Comparison of ENCODE assay signal across 1 cellular context in the genomic region with DNA sequence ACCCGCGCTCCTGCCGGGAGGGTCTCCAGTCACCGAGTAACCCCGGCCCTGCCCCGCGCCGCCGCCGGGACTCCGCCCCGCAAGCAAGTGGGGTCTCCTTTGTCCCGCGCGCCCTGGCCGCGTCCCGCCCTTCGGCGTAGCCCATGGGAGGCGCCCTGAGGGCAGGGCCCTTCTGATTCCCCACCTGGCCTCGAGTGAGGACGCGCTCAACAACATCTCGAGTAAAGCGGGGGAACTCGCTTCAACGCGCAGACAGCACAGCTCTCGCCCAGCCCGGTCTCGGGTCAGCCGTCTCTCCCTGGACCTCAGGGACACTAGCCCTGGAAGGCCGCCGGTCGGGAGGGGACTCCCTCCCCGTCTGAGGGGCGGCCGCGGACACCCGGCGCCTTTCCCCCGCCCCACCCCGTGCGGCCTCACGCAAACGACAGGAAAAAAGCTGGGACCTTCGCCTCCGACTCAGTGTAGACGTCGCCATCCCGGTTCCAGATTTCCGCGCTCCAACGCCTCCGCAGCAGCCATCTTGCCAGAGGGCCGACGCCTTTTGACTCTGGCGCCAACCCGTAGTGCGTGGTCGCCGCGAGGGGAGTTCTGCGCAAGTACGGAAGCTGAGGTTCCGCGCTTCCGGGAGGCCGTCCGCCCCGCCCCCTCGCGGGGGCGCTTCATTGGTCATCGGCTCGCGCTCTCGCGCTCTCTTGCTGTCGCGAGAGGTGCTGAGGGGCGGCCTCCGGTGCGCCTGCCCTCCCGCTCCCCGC.
TF ChIP-seq lines count a peak whose summit lies in the region.

No MANE protein-coding gene starts in this region.

TF ChIP-seq in HepG2, 621 proteins besides CTCF, POLR2A, EP300 and RAD21 (continued from another document and continues in another):
- TF ChIP-seq, protein P1, sequence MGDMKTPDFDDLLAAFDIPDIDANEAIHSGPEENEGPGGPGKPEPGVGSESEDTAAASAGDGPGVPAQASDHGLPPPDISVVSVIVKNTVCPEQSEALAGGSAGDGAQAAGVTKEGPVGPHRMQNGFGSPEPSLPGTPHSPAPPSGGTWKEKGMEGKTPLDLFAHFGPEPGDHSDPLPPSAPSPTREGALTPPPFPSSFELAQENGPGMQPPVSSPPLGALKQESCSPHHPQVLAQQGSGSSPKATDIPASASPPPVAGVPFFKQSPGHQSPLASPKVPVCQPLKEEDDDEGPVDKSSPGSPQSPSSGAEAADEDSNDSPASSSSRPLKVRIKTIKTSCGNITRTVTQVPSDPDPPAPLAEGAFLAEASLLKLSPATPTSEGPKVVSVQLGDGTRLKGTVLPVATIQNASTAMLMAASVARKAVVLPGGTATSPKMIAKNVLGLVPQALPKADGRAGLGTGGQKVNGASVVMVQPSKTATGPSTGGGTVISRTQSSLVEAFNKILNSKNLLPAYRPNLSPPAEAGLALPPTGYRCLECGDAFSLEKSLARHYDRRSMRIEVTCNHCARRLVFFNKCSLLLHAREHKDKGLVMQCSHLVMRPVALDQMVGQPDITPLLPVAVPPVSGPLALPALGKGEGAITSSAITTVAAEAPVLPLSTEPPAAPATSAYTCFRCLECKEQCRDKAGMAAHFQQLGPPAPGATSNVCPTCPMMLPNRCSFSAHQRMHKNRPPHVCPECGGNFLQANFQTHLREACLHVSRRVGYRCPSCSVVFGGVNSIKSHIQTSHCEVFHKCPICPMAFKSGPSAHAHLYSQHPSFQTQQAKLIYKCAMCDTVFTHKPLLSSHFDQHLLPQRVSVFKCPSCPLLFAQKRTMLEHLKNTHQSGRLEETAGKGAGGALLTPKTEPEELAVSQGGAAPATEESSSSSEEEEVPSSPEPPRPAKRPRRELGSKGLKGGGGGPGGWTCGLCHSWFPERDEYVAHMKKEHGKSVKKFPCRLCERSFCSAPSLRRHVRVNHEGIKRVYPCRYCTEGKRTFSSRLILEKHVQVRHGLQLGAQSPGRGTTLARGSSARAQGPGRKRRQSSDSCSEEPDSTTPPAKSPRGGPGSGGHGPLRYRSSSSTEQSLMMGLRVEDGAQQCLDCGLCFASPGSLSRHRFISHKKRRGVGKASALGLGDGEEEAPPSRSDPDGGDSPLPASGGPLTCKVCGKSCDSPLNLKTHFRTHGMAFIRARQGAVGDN (CRISPR knock-in tag; IDR thresholded peaks at IDR 0.05), result peak; percentile 96
- TF ChIP-seq KDM3A (CRISPR knock-in tag; IDR thresholded peaks at IDR 0.05; ENCODE audit: low read depth), result peak; percentile 86
- TF ChIP-seq GABPA (IDR thresholded peaks at IDR 0.05; ENCODE audit: low read depth, low read length), result peak; percentile 89
- TF ChIP-seq GABPA (CRISPR knock-in tag; IDR thresholded peaks at IDR 0.05; ENCODE audit: low read depth), result peak; percentile 95
- TF ChIP-seq ZNF747 (CRISPR knock-in tag; IDR thresholded peaks at IDR 0.05; ENCODE audit: borderline replicate concordance), result peak; percentile 96; the same call in 1 of the 2 replicates
- TF ChIP-seq MTF2 (CRISPR knock-in tag; IDR thresholded peaks at IDR 0.05; ENCODE audit: borderline replicate concordance), result no peak
- TF ChIP-seq ZNF589 (CRISPR knock-in tag; conservative IDR thresholded peaks at IDR 0.05), result peak; percentile 98
- no peak for TF ChIP-seq EHMT2 (IDR thresholded peaks at IDR 0.05; ENCODE audit: borderline replicate concordance, low read depth, low read length)
- TF ChIP-seq, protein P2, sequence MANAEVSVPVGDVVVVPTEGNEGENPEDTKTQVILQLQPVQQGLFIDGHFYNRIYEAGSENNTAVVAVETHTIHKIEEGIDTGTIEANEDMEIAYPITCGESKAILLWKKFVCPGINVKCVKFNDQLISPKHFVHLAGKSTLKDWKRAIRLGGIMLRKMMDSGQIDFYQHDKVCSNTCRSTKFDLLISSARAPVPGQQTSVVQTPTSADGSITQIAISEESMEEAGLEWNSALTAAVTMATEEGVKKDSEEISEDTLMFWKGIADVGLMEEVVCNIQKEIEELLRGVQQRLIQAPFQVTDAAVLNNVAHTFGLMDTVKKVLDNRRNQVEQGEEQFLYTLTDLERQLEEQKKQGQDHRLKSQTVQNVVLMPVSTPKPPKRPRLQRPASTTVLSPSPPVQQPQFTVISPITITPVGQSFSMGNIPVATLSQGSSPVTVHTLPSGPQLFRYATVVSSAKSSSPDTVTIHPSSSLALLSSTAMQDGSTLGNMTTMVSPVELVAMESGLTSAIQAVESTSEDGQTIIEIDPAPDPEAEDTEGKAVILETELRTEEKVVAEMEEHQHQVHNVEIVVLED (CRISPR knock-in tag; IDR thresholded peaks at IDR 0.05; ENCODE audit: borderline replicate concordance), result peak; percentile 92
- no peak for TF ChIP-seq RAD51 (IDR thresholded peaks at IDR 0.05; ENCODE audit: borderline replicate concordance)
- TF ChIP-seq MEF2D (CRISPR knock-in tag; IDR thresholded peaks at IDR 0.05), result peak; percentile 93
- TF ChIP-seq, protein P3, sequence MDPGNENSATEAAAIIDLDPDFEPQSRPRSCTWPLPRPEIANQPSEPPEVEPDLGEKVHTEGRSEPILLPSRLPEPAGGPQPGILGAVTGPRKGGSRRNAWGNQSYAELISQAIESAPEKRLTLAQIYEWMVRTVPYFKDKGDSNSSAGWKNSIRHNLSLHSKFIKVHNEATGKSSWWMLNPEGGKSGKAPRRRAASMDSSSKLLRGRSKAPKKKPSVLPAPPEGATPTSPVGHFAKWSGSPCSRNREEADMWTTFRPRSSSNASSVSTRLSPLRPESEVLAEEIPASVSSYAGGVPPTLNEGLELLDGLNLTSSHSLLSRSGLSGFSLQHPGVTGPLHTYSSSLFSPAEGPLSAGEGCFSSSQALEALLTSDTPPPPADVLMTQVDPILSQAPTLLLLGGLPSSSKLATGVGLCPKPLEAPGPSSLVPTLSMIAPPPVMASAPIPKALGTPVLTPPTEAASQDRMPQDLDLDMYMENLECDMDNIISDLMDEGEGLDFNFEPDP (CRISPR knock-in tag; conservative IDR thresholded peaks at IDR 0.05), result no peak
- TF ChIP-seq, protein P4, sequence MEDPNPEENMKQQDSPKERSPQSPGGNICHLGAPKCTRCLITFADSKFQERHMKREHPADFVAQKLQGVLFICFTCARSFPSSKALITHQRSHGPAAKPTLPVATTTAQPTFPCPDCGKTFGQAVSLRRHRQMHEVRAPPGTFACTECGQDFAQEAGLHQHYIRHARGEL (CRISPR knock-in tag; IDR thresholded peaks at IDR 0.05), result peak; percentile 42; the same call in 1 of the 2 replicates
- peak; percentile 89; the same call in 1 of the 2 replicates for TF ChIP-seq CBFB (CRISPR knock-in tag; IDR thresholded peaks at IDR 0.05)
- no peak for TF ChIP-seq SYNCRIP (IDR thresholded peaks at IDR 0.05; ENCODE audit: insufficient read depth, low read depth, low read length)
- TF ChIP-seq, protein P5, sequence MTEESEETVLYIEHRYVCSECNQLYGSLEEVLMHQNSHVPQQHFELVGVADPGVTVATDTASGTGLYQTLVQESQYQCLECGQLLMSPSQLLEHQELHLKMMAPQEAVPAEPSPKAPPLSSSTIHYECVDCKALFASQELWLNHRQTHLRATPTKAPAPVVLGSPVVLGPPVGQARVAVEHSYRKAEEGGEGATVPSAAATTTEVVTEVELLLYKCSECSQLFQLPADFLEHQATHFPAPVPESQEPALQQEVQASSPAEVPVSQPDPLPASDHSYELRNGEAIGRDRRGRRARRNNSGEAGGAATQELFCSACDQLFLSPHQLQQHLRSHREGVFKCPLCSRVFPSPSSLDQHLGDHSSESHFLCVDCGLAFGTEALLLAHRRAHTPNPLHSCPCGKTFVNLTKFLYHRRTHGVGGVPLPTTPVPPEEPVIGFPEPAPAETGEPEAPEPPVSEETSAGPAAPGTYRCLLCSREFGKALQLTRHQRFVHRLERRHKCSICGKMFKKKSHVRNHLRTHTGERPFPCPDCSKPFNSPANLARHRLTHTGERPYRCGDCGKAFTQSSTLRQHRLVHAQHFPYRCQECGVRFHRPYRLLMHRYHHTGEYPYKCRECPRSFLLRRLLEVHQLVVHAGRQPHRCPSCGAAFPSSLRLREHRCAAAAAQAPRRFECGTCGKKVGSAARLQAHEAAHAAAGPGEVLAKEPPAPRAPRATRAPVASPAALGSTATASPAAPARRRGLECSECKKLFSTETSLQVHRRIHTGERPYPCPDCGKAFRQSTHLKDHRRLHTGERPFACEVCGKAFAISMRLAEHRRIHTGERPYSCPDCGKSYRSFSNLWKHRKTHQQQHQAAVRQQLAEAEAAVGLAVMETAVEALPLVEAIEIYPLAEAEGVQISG (CRISPR knock-in tag; IDR thresholded peaks at IDR 0.05), result peak; percentile 98
- TF ChIP-seq, protein P6, sequence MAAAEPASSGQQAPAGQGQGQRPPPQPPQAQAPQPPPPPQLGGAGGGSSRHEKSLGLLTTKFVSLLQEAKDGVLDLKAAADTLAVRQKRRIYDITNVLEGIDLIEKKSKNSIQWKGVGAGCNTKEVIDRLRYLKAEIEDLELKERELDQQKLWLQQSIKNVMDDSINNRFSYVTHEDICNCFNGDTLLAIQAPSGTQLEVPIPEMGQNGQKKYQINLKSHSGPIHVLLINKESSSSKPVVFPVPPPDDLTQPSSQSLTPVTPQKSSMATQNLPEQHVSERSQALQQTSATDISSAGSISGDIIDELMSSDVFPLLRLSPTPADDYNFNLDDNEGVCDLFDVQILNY (CRISPR knock-in tag; conservative IDR thresholded peaks at IDR 0.05), result peak; percentile 95
- TF ChIP-seq, protein P7, sequence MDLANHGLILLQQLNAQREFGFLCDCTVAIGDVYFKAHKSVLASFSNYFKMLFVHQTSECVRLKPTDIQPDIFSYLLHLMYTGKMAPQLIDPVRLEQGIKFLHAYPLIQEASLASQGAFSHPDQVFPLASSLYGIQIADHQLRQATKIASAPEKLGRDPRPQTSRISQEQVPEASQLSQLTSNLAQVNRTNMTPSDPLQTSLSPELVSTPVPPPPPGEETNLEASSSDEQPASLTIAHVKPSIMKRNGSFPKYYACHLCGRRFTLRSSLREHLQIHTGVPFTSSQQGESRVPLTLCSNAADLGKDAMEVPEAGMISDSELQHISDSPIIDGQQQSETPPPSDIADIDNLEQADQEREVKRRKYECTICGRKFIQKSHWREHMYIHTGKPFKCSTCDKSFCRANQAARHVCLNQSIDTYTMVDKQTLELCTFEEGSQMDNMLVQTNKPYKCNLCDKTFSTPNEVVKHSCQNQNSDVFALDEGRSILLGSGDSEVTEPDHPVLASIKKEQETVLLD (CRISPR knock-in tag; IDR thresholded peaks at IDR 0.05; ENCODE audit: low read depth), result peak; percentile 94
- TF ChIP-seq PAX8 (CRISPR knock-in tag; IDR thresholded peaks at IDR 0.05; ENCODE audit: borderline replicate concordance), result no peak; the same call in 1 of the 2 replicates
- TF ChIP-seq JDP2 (CRISPR knock-in tag; IDR thresholded peaks at IDR 0.05; ENCODE audit: borderline replicate concordance), result no peak
- peak; percentile 98 for TF ChIP-seq ZNF788 (CRISPR knock-in tag; IDR thresholded peaks at IDR 0.05; ENCODE audit: borderline replicate concordance)
- TF ChIP-seq ZNF143 (CRISPR knock-in tag; IDR thresholded peaks at IDR 0.05), result peak; percentile 64
- peak; percentile 90; the same call in 1 of the 2 replicates for TF ChIP-seq ZNF598 (CRISPR knock-in tag; IDR thresholded peaks at IDR 0.05; ENCODE audit: borderline replicate concordance)
- no peak for TF ChIP-seq MTA3 (CRISPR knock-in tag; IDR thresholded peaks at IDR 0.05)
- peak; percentile 76 for TF ChIP-seq ZNF20 (CRISPR knock-in tag; IDR thresholded peaks at IDR 0.05)
- TF ChIP-seq ZNF510 (CRISPR knock-in tag; IDR thresholded peaks at IDR 0.05; ENCODE audit: low read depth), result peak; percentile 90; the same call in 1 of the 2 replicates
- peak; percentile 41; the same call in 1 of the 2 replicates for TF ChIP-seq ZNF652 (CRISPR knock-in tag; IDR thresholded peaks at IDR 0.05; ENCODE audit: borderline replicate concordance, low read depth)
- peak; percentile 93 for TF ChIP-seq POLR2AphosphoS5 (IDR thresholded peaks at IDR 0.05; ENCODE audit: low read depth, low read length)
- TF ChIP-seq ZNF780A (CRISPR knock-in tag; IDR thresholded peaks at IDR 0.05), result peak; percentile 89
- TF ChIP-seq CEBPG (CRISPR knock-in tag; IDR thresholded peaks at IDR 0.05), result peak; percentile 54
- TF ChIP-seq XBP1 (CRISPR knock-in tag; IDR thresholded peaks at IDR 0.05), result 0 out of 2 replicates have a peak, but pooled peaks have one; percentile 51
- TF ChIP-seq, protein P8, sequence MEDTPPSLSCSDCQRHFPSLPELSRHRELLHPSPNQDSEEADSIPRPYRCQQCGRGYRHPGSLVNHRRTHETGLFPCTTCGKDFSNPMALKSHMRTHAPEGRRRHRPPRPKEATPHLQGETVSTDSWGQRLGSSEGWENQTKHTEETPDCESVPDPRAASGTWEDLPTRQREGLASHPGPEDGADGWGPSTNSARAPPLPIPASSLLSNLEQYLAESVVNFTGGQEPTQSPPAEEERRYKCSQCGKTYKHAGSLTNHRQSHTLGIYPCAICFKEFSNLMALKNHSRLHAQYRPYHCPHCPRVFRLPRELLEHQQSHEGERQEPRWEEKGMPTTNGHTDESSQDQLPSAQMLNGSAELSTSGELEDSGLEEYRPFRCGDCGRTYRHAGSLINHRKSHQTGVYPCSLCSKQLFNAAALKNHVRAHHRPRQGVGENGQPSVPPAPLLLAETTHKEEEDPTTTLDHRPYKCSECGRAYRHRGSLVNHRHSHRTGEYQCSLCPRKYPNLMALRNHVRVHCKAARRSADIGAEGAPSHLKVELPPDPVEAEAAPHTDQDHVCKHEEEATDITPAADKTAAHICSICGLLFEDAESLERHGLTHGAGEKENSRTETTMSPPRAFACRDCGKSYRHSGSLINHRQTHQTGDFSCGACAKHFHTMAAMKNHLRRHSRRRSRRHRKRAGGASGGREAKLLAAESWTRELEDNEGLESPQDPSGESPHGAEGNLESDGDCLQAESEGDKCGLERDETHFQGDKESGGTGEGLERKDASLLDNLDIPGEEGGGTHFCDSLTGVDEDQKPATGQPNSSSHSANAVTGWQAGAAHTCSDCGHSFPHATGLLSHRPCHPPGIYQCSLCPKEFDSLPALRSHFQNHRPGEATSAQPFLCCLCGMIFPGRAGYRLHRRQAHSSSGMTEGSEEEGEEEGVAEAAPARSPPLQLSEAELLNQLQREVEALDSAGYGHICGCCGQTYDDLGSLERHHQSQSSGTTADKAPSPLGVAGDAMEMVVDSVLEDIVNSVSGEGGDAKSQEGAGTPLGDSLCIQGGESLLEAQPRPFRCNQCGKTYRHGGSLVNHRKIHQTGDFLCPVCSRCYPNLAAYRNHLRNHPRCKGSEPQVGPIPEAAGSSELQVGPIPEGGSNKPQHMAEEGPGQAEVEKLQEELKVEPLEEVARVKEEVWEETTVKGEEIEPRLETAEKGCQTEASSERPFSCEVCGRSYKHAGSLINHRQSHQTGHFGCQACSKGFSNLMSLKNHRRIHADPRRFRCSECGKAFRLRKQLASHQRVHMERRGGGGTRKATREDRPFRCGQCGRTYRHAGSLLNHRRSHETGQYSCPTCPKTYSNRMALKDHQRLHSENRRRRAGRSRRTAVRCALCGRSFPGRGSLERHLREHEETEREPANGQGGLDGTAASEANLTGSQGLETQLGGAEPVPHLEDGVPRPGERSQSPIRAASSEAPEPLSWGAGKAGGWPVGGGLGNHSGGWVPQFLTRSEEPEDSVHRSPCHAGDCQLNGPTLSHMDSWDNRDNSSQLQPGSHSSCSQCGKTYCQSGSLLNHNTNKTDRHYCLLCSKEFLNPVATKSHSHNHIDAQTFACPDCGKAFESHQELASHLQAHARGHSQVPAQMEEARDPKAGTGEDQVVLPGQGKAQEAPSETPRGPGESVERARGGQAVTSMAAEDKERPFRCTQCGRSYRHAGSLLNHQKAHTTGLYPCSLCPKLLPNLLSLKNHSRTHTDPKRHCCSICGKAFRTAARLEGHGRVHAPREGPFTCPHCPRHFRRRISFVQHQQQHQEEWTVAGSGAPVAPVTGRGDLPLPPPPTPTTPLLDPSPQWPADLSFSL (CRISPR knock-in tag; IDR thresholded peaks at IDR 0.05), result no peak; the same call in 1 of the 2 replicates
- TF ChIP-seq ZNF430 (CRISPR knock-in tag; IDR thresholded peaks at IDR 0.05), result peak; percentile 87
- TF ChIP-seq NR2C2 (CRISPR knock-in tag; IDR thresholded peaks at IDR 0.05; ENCODE audit: borderline replicate concordance), result peak; percentile 86
- peak; percentile 59; the same call in 1 of the 2 replicates for TF ChIP-seq ZNF567 (CRISPR knock-in tag; IDR thresholded peaks at IDR 0.05; ENCODE audit: borderline replicate concordance)
- TF ChIP-seq TBP (CRISPR knock-in tag; IDR thresholded peaks at IDR 0.05), result no peak
- peak; percentile 95 for TF ChIP-seq HES4 (CRISPR knock-in tag; IDR thresholded peaks at IDR 0.05; ENCODE audit: borderline replicate concordance)
